ENCODE assay signal across 27 cellular contexts in genomic region chr12:96912943-96913342, GRCh38.
"Had no signal": no experiment of that assay in that cellular context is flagged by ENCODE, and none has a peak within 500 bp of the region (broad histone marks: within the 10 kb centered on the region; RNA-seq: fewer than 3 reads in every experiment).

No MANE protein-coding gene starts in this region.

- H2AFZ ChIP-seq: neural progenitor cell, parathyroid adenoma had no signal

- H3K4me1 ChIP-seq: parathyroid adenoma, uterus had no signal

- H3K9ac ChIP-seq: neural progenitor cell, parathyroid adenoma had no signal

- ATAC-seq: foreskin keratinocyte; left cardiac atrium; left lung; mucosa of descending colon; natural killer cell treated with Interleukin-12 subunit alpha and Interleukin-12 subunit beta and Interleukin-15 and Interleukin-18, amount 100 ng/mL, for 72 hours; stimulated activated naive B cell treated with anti-CD40 and anti-IgM and Interleukin-4, amounts not matched to agents 10 μg/mL and 1 μg/mL and 100 μg/mL, for 72 hours; upper lobe of right lung had no signal

- FAIRE-seq: endothelial cell of umbilical vein, islet of Langerhans, small intestine had no signal

- H3K36me3 ChIP-seq: esophagus muscularis mucosa, left lung, neural progenitor cell, right atrium auricular region, thoracic aorta, upper lobe of right lung, uterus had no signal

- H3K9me3 ChIP-seq: esophagus muscularis mucosa, heart right ventricle, left lung, mucosa of descending colon, right atrium auricular region, thoracic aorta, tibial nerve, upper lobe of right lung, uterus had no signal

- DNase-seq: dermis blood vessel endothelial cell; effector memory CD4-positive, alpha-beta T cell; foreskin keratinocyte; glutamatergic neuron; heart right ventricle; hippocampal formation; left cardiac atrium; left lung; mesenchymal stem cell; mucosa of descending colon; naive B cell; small intestine; stimulated activated CD4-positive, alpha-beta T cell treated with anti-CD3 and anti-CD28 coated beads, Interleukin-15, amount 100 ng/mL, for 24 hours; stimulated activated CD4-positive, alpha-beta T cell treated with anti-CD3 and anti-CD28 coated beads, Interleukin-2, amount 100 ng/mL, for 48 hours; stimulated activated naive B cell treated with anti-CD40 and anti-IgM and Interleukin-4, amounts not matched to agents 10 μg/mL and 1 μg/mL and 100 μg/mL, for 72 hours; upper lobe of right lung; uterus had no signal

- H3K27ac ChIP-seq: coronary artery, esophagus muscularis mucosa, foreskin keratinocyte, heart right ventricle, left lung, neural progenitor cell, parathyroid adenoma, right atrium auricular region, thoracic aorta, tibial nerve, upper lobe of right lung, uterus had no signal

- H3K27me3 ChIP-seq: esophagus muscularis mucosa, foreskin keratinocyte, heart right ventricle, left lung, neural progenitor cell, right atrium auricular region, tibial nerve, upper lobe of right lung, uterus had no signal

- H3K4me3 ChIP-seq: coronary artery, esophagus muscularis mucosa, heart right ventricle, left lung, mucosa of descending colon, neural progenitor cell, right atrium auricular region, thoracic aorta, tibial nerve, upper lobe of right lung, uterus had no signal

- H3K4me2 ChIP-seq: neural progenitor cell had no signal
